18 cellular contexts compared by ENCODE assay signal in the genomic region with DNA sequence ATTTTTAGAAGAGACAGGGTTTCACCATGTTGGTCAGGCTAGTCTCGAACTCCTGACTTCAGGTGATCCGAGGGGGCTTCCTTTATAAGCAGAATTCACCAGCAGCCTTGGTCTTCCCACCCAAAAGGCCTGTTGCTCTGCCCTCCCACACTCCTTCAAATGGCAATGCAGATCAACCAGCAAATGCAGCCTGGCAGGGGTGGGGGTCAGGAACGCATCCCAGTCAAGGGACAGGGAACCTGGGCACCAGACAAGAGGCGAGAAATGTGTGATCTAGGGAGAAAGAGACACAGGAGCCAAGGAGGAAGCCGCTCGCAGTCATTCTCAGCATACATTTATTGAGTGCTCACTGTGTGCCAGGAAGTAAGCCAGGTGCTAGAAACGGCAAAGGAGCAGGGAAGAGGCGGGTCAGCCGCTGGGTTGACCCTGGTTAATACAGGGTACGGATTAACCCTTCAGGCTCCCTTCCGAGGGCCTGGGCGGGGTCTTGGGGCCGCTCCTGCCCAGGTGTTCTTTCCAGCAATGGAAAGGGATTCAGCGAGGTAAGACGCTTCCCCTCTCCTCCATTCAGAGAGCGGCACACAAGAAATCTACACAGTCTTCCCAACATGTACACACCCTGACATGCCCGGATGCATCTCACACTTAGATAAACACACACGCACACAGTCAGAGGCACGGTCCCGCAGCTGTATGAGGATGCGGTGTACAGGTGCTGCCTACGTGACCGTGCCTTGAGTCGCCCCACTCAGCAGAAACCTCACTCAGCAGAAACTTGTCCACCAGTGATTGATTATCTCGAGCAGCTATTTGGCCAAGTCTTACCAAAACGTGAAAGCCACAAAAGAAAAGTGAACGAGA. TPM values are rescaled to one million over a fixed set of nuclear protein-coding genes. Genes with fewer than 3 reads are reported as not detected.
A peak's percentile ranks its signal among the peaks of the same experiment; 100 is the strongest.
DNase-seq lines count a peak whose midpoint lies in the region; ATAC-seq and TF ChIP-seq lines count a peak whose summit lies in the region.
"Had no signal": no experiment of that assay in that cellular context is flagged by ENCODE, and none has a peak within 500 bp of the region (broad histone marks: within the 10 kb centered on the region; RNA-seq: fewer than 3 reads in every experiment).

No MANE protein-coding gene starts in this region.

- no peak for TF ChIP-seq CTCF in RWPE2 (IDR thresholded peaks at IDR 0.05; ENCODE audit: poor library complexity, severe bottlenecking)
- no peak for TF ChIP-seq CTCF in osteoblast (IDR thresholded peaks at IDR 0.05; ENCODE audit: extremely low read depth, low read depth, low read length)
- TF ChIP-seq CTCF in thyroid gland (IDR thresholded peaks at IDR 0.05): no peak

- 38 to 48% methylated on average over 27 of the region's 27 CpGs for WGBS in esophagus, 2 donors
- 49 to 50% methylated on average over 23 to 27 of the region's 27 CpGs for WGBS in thyroid gland, 2 donors

- no peaks in the 10 kb centered on the region for H3K79me2 ChIP-seq in osteoblast (ENCODE audit: insufficient read depth, low read length)

- H3K27me3 ChIP-seq in RWPE2 (ENCODE audit: insufficient read depth, poor library complexity, severe bottlenecking): no peaks in the 10 kb centered on the region
- no peaks in the 10 kb centered on the region for H3K27me3 ChIP-seq in esophagus (ENCODE audit: control insufficient read depth in 1 of 2, insufficient read depth in 2 of 2, low read length in 2 of 2)
- H3K27me3 ChIP-seq in osteoblast (ENCODE audit: insufficient read depth, low read length): no peaks in the 10 kb centered on the region
- H3K27me3 ChIP-seq in thyroid gland: no peaks in the 10 kb centered on the region
- H3K27me3 ChIP-seq: BE2C, MG63, vagina had no signal

- H3K27ac ChIP-seq in RWPE2 (ENCODE audit: poor library complexity, severe bottlenecking) (no peak overlapping the region), esophagus (ENCODE audit: low read depth in 2 of 2, low read length in 1 of 2) (peak overlapping the region; percentile 6 to 57), osteoblast (ENCODE audit: low read depth, low read length) (no peak overlapping the region), thyroid gland (no peak overlapping the region)
- H3K27ac ChIP-seq: lower lobe of right lung, vagina had no signal

- H3K36me3 ChIP-seq in RWPE2 (ENCODE audit: low read depth) (no peaks in the 10 kb centered on the region), esophagus (ENCODE audit: control insufficient read depth in 2 of 2, insufficient read depth in 2 of 2, low read length in 1 of 2) (no peaks in the 10 kb centered on the region), osteoblast (ENCODE audit: insufficient read depth, low read length) (no peaks in the 10 kb centered on the region), thyroid gland (no peaks in the 10 kb centered on the region)
- H3K36me3 ChIP-seq: BE2C, lower lobe of right lung, MG63, vagina had no signal

- no peak overlapping the region for H3K4me2 ChIP-seq in osteoblast (ENCODE audit: insufficient read depth, low read length)

- no peaks in the 10 kb centered on the region for H4K20me1 ChIP-seq in osteoblast (ENCODE audit: insufficient read depth, low read length)

- H3K4me3 ChIP-seq in RWPE2 (ENCODE audit: severe bottlenecking) (no peak overlapping the region), esophagus (ENCODE audit: low read depth in 1 of 2, low read length in 2 of 2) (no peak overlapping the region), osteoblast (ENCODE audit: insufficient read depth, low read length) (no peak overlapping the region), thyroid gland (replicated peaks in 1 of 3) (no peak overlapping the region)
- H3K4me3 ChIP-seq: lower lobe of right lung, MG63, vagina had no signal

- H3K4me1 ChIP-seq in RWPE2 (ENCODE audit: insufficient read depth, poor library complexity, severe bottlenecking) (no peaks in the 10 kb centered on the region), esophagus (ENCODE audit: control insufficient read depth in 2 of 2, insufficient read depth in 2 of 2, low read length in 1 of 2) (peaks cover 0 to 2% of the 10 kb centered on the region in 2 donors), osteoblast (ENCODE audit: insufficient read depth, low read length) (peaks cover 3% of the 10 kb centered on the region), thyroid gland (peaks cover 2 to 4% of the 10 kb centered on the region in 2 donors)
- H3K4me1 ChIP-seq: BE2C had no signal

- no peak for TF ChIP-seq POLR2A in thyroid gland (IDR thresholded peaks at IDR 0.05)

- no peak overlapping the region for H2AFZ ChIP-seq in osteoblast (ENCODE audit: low read length)

- ATAC-seq in RWPE2 (ENCODE audit: low read depth) (peak; percentile 30; the same call in 1 of the 3 replicates), GM18861 (IDR thresholded peaks at IDR 0.05; ENCODE audit: unreplicated experiment) (no peak)
- ATAC-seq: activated CD4-positive, alpha-beta T cell treated with anti-CD3 and anti-CD28 coated beads for 36 hours; lower lobe of right lung had no signal

- intact Hi-C loops in thyroid gland (cut with DNase I): no loop called here

- H3K9me3 ChIP-seq in RWPE2 (ENCODE audit: severe bottlenecking): no peaks in the 10 kb centered on the region
- no peaks in the 10 kb centered on the region for H3K9me3 ChIP-seq in esophagus (ENCODE audit: control insufficient read depth in 2 of 2, insufficient read depth in 1 of 2, low read depth in 1 of 2, low read length in 1 of 2)
- no peaks in the 10 kb centered on the region for H3K9me3 ChIP-seq in osteoblast (ENCODE audit: low read depth, low read length)
- H3K9me3 ChIP-seq in thyroid gland: no peaks in the 10 kb centered on the region
- H3K9me3 ChIP-seq: BE2C, lower lobe of right lung, MG63, vagina had no signal

- DNase-seq in NCI-H510A treated with DMSO at 0.1 percent for 48 hours (lab: John Stamatoyannopoulos, UW) (peak; percentile 9), NCI-H510A (lab: John Stamatoyannopoulos, UW) (no peak), RWPE2 (ENCODE audit: low spot score) (no peak), osteoblast (ENCODE audit: insufficient read length, low spot score, missing footprints) (peak; percentile 62), activated gamma-delta T cell treated with Interleukin-2 at 50 U/mL for 16 hours (no peak), thyroid gland (no peak)
- DNase-seq: 8988T; activated CD4-positive, alpha-beta T cell treated with anti-CD3 and anti-CD28 coated beads for 36 hours; BE2C; Calu3; endodermal cell; lower lobe of right lung; MG63; NCI-H1436; SW 1271 had no signal

RNA-seq across cellular contexts. Expression of a gene that starts 6.6 kb away (rescaled TPM):
- 10 to 100 TPM; 16.5 to 36.7 TPM for polyA plus RNA-seq in esophagus
- total RNA-seq in osteoblast (19.2 and 21.5 TPM in 2 replicates), thyroid gland (10 to 100 TPM; 49.9 to 64.7 (median 54.2) TPM)

RNA-seq across cellular contexts. Expression of a gene that starts 52.8 kb away (rescaled TPM):
- 10 to 100 TPM; 16.1 to 19.5 TPM for polyA plus RNA-seq in esophagus
- 40.4 and 51.4 TPM in 2 replicates for total RNA-seq in osteoblast
- 100 to 1,000 TPM; 124 to 285 (median 158) TPM for total RNA-seq in thyroid gland

RNA-seq across cellular contexts. Expression of a gene that starts 59.5 kb away (rescaled TPM):
- polyA plus RNA-seq in esophagus: 1 to 10 TPM; 2.1 to 2.2 TPM
- total RNA-seq in osteoblast: 4.4 and 5.4 TPM in 2 replicates
- 10 to 100 TPM; 17.5 to 28.2 (median 23.9) TPM for total RNA-seq in thyroid gland

Comparison
In these comparisons a context has a peak if more than half of its experiments do, and no peak if none do; other contexts are left out.
1. DNase-seq: peak in NCI-H510A treated with DMSO at 0.1 percent for 48 hours (single experiment) and osteoblast (single experiment); none in NCI-H510A (single experiment), RWPE2 (single experiment), activated gamma-delta T cell treated with Interleukin-2 at 50 U/mL for 16 hours (single experiment) and thyroid gland (0 of 2).
2. H3K27ac ChIP-seq: peak in esophagus (2 of 2); none in RWPE2 (single experiment), osteoblast (single experiment) and thyroid gland (0 of 3).